Comparison of ENCODE assay signal across 9 cellular contexts in genomic region chr9:136328011-136328621, GRCh38. TPM values are rescaled to one million over a fixed set of nuclear protein-coding genes. Genes with fewer than 3 reads are reported as not detected.
A peak's percentile ranks its signal among the peaks of the same experiment; 100 is the strongest.
DNase-seq lines count a peak whose midpoint lies in the region; ATAC-seq and TF ChIP-seq lines count a peak whose summit lies in the region.
"Had no signal": no experiment of that assay in that cellular context is flagged by ENCODE, and none has a peak within 500 bp of the region (broad histone marks: within the 10 kb centered on the region; RNA-seq: fewer than 3 reads in every experiment).

No MANE protein-coding gene starts in this region.

- H3K9ac ChIP-seq in NT2/D1 (ENCODE audit: insufficient read length, low read depth) (peak overlapping the region; percentile 72), parathyroid adenoma (no peak overlapping the region)

- CTCF ChIA-PET in Calu3 (lab: Charles Lee): no interaction called here

- no peaks in the 10 kb centered on the region for H3K9me3 Mint-ChIP-seq in Calu3 (ENCODE audit: low read depth, unreplicated experiment)

- no peak for TF ChIP-seq CTCF in Calu3 (IDR thresholded peaks at IDR 0.05; ENCODE audit: unreplicated experiment)
- no peak for TF ChIP-seq CTCF in epithelial cell of esophagus (IDR thresholded peaks at IDR 0.05; ENCODE audit: insufficient read depth, low read depth, low read length, missing control alignments)
- no peak for TF ChIP-seq CTCF in parathyroid adenoma (IDR thresholded peaks at IDR 0.05)

- H3K36me3 ChIP-seq in NT2/D1 (ENCODE audit: insufficient read depth, insufficient read length, low read length): peaks cover 7% of the 10 kb centered on the region
- no peaks in the 10 kb centered on the region for H3K36me3 ChIP-seq in parathyroid adenoma (ENCODE audit: control insufficient read depth, insufficient read depth, low read length)

- H3K27ac Mint-ChIP-seq in Calu3 (ENCODE audit: unreplicated experiment): no peak overlapping the region

- no peak overlapping the region for H2AFZ ChIP-seq in parathyroid adenoma

- intact Hi-C loops in Calu3 (cut with micrococcal nuclease; ENCODE audit: unreplicated experiment): no loop called here

- H3K4me1 Mint-ChIP-seq in Calu3 (ENCODE audit: low read depth, unreplicated experiment): no peaks in the 10 kb centered on the region

- peaks cover 47% of the 10 kb centered on the region for H3K4me1 ChIP-seq in NT2/D1 (ENCODE audit: insufficient read depth, insufficient read length)
- no peaks in the 10 kb centered on the region for H3K4me1 ChIP-seq in parathyroid adenoma

- H3K27me3 Mint-ChIP-seq in Calu3 (ENCODE audit: unreplicated experiment): no peaks in the 10 kb centered on the region

- H3K4me3 Mint-ChIP-seq in Calu3 (ENCODE audit: low read depth, unreplicated experiment): peak overlapping the region; percentile 12

- H3K9me3 ChIP-seq in NT2/D1 (ENCODE audit: insufficient read depth, low read length): no peaks in the 10 kb centered on the region
- H3K9me3 ChIP-seq in parathyroid adenoma (ENCODE audit: control insufficient read depth, low read length): no peaks in the 10 kb centered on the region

- no TSS peak for BruUV-seq in Calu3 (replicated peaks; lab: Mats Ljungman, UMichigan)

- H3K79me2 ChIP-seq in parathyroid adenoma: no peaks in the 10 kb centered on the region

- H3K27me3 ChIP-seq in NT2/D1 (ENCODE audit: insufficient read depth, insufficient read length): no peaks in the 10 kb centered on the region
- H3K27me3 ChIP-seq in parathyroid adenoma (ENCODE audit: control insufficient read depth, insufficient read depth, low read length): no peaks in the 10 kb centered on the region

- peak overlapping the region; percentile 87 for H3K4me2 ChIP-seq in parathyroid adenoma (ENCODE audit: low read length)

- H3K27ac ChIP-seq in parathyroid adenoma: no peak overlapping the region

- peak overlapping the region; percentile 42 for H3K4me3 ChIP-seq in NT2/D1 (ENCODE audit: insufficient read length, low read depth)
- peak overlapping the region; percentile 56 for H3K4me3 ChIP-seq in epithelial cell of esophagus (ENCODE audit: low read length)
- H3K4me3 ChIP-seq in parathyroid adenoma (ENCODE audit: low read depth, low read length): peak overlapping the region; percentile 38

- peak; percentile 61 for DNase-seq in Calu3
- DNase-seq in NT2/D1 (ENCODE audit: low read depth, low spot score): no peak
- DNase-seq in epithelial cell of esophagus (ENCODE audit: low read depth): peak; percentile 55
- DNase-seq in KG1 (lab: John Stamatoyannopoulos, UW): no peak
- no peak for DNase-seq in islet precursor cell

- H3K36me3 Mint-ChIP-seq in Calu3 (ENCODE audit: insufficient read depth, unreplicated experiment): no peaks in the 10 kb centered on the region

- no peak for ATAC-seq in GM21717 (IDR thresholded peaks at IDR 0.05; ENCODE audit: unreplicated experiment)
- no peak for ATAC-seq in GM18519 (IDR thresholded peaks at IDR 0.05; ENCODE audit: low FRiP score, unreplicated experiment)

RNA-seq across cellular contexts. Expression of gene GPSM1, which starts 0.8 kb away (rescaled TPM):
- 3.9 and 5.7 TPM in 2 replicates for total RNA-seq in Calu3 (2022)

RNA-seq across cellular contexts. Expression of gene CCDC187, which starts 24.2 kb away (rescaled TPM):
- total RNA-seq in Calu3 (2022): 0.44 and 0.73 TPM in 2 replicates
- total RNA-seq: lung microvascular endothelial cell had no signal

RNA-seq across cellular contexts. Expression of gene DNLZ, which starts 35.4 kb away (rescaled TPM):
- 22.5 and 26.4 TPM in 2 replicates for total RNA-seq in Calu3 (2022)

RNA-seq across cellular contexts. Expression of gene CARD9, which starts 45.4 kb away (rescaled TPM):
- 1.2 and 1.6 TPM in 2 replicates for total RNA-seq in Calu3 (2022)

Comparison
In these comparisons a context has a peak if more than half of its experiments do, and no peak if none do; other contexts are left out.
1. DNase-seq: peak in Calu3 (single experiment) and epithelial cell of esophagus (single experiment); none in NT2/D1 (single experiment), KG1 (single experiment) and islet precursor cell (single experiment).
2. Peak in every context shown above with its lines, with median percentiles within 50 percentile points of each other: H3K4me3 ChIP-seq.